Comparison of ENCODE assay signal across 8 cellular contexts in the genomic region with DNA sequence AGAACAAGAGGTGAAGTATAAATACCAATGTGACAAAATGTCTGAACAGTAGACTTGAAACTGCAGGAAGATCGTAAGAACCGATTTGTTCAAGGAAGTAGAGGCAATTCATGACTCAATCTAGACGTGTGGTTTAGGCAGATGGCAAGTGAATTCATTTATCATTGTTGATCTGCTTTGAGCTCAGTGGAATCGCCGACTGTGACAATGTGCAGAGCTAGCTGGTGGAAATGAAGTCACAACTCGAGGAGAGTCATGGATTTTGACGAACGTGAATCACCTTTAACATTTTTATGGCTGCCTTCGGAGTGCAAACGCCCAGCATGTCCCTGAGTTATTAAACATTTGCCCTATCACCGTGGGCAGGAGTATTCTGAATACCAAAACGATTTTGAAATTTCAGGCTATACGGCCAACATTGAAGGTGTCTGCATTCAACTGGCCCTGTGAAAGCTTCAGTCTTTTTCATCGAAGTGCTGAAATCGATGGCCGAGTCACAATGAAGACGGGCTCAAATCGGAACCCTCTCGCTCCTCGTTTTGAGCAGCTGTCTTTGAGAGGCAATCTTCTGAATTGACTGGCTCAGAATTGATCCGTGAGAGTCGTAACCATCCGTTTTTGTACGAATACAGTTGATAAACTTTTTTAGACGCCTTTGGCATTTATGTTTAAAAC. TPM values are rescaled to one million over a fixed set of nuclear protein-coding genes. Genes with fewer than 3 reads are reported as not detected.
A peak's percentile ranks its signal among the peaks of the same experiment; 100 is the strongest.
DNase-seq lines count a peak whose midpoint lies in the region; ATAC-seq lines count a peak whose summit lies in the region.

No MANE protein-coding gene starts in this region.

- DNase-seq in NOMO-1 treated with dmso at 0.1 percent for 144 hours (lab: John Stamatoyannopoulos, UW; ENCODE audit: unreplicated experiment) = peak; percentile 25
- DNase-seq in activated T-cell treated with anti-CD3 and anti-CD28 coated beads, Interleukin-2, amount 50 U/mL, for 48 hours = peak; percentile 56 to 62
- peak; percentile 0 for DNase-seq in fibroblast of gingiva (ENCODE audit: low read depth)
- DNase-seq in neuronal stem cell (ENCODE audit: low spot score) = no peak
- no peak for DNase-seq in H4 (ENCODE audit: low spot score)

- peak; percentile 12 for ATAC-seq in HG02763 (IDR thresholded peaks at IDR 0.05; ENCODE audit: unreplicated experiment)
- ATAC-seq in GM19467 (IDR thresholded peaks at IDR 0.05; ENCODE audit: unreplicated experiment) = no peak

- no peak overlapping the region for H2BK120ac ChIP-seq in neuronal stem cell (ENCODE audit: low read depth, low read length)

- no peak overlapping the region for H2BK5ac ChIP-seq in neuronal stem cell (ENCODE audit: low read length)

- no peak overlapping the region for H2AK5ac ChIP-seq in neuronal stem cell (ENCODE audit: low read depth, low read length)

- peak overlapping the region; percentile 47 for H3K4me2 ChIP-seq in neuronal stem cell (ENCODE audit: insufficient read depth, low read length, poor library complexity, severe bottlenecking)

- H3K23ac ChIP-seq in neuronal stem cell (ENCODE audit: low read depth, low read length, poor library complexity) = no peak overlapping the region

- H3K14ac ChIP-seq in neuronal stem cell (ENCODE audit: low read length) = no peak overlapping the region

- no peaks in the 10 kb centered on the region for H3K9me3 ChIP-seq in neuronal stem cell (replicated peaks in 1 of 2; ENCODE audit: control insufficient read depth in 2 of 2, insufficient read depth in 1 of 2, low read depth in 1 of 2, low read length in 2 of 2)

- H3K79me1 ChIP-seq in neuronal stem cell (ENCODE audit: low read depth, low read length) = peaks cover 1% of the 10 kb centered on the region

- H4K8ac ChIP-seq in neuronal stem cell (ENCODE audit: low read depth, low read length) = no peak overlapping the region

- no peaks in the 10 kb centered on the region for H3K4me1 ChIP-seq in neuronal stem cell (ENCODE audit: control insufficient read depth in 2 of 2, insufficient read depth in 1 of 2, low read depth in 1 of 2, low read length in 2 of 2)

- no peak overlapping the region for H2BK15ac ChIP-seq in neuronal stem cell (ENCODE audit: low read length)

- H3K27ac ChIP-seq in neuronal stem cell (replicated peaks; ENCODE audit: low read length) = no peak overlapping the region

- H2AFZ ChIP-seq in neuronal stem cell (ENCODE audit: low read length) = peak overlapping the region; percentile 67

- no peak overlapping the region for H4K91ac ChIP-seq in neuronal stem cell (ENCODE audit: low read depth, low read length, poor library complexity)

- peak overlapping the region; percentile 65 for H3K4me3 ChIP-seq in GM08714 (ENCODE audit: low read length)
- H3K4me3 ChIP-seq in neuronal stem cell (ENCODE audit: low read length in 2 of 2) = peak overlapping the region; percentile 66

- WGBS in neuronal stem cell (ENCODE audit: extremely low coverage in 2 of 2, insufficient read length in 2 of 2, insufficient replicate concordance in 1 of 2), 2 donors = no CpG with 5 or more reads among the region's 25 CpGs

- H3K27me3 ChIP-seq in neuronal stem cell (ENCODE audit: control insufficient read depth in 3 of 3, insufficient read depth in 3 of 3, low read depth in 1 of 3, low read length in 3 of 3) = no peaks in the 10 kb centered on the region

- no peak overlapping the region for H2BK12ac ChIP-seq in neuronal stem cell (ENCODE audit: low read length)

- no peak overlapping the region for H3K18ac ChIP-seq in neuronal stem cell (ENCODE audit: low read length)

- no peak overlapping the region for H3K9ac ChIP-seq in neuronal stem cell (ENCODE audit: low read depth, low read length, poor library complexity)

- no peak overlapping the region for H3K4ac ChIP-seq in neuronal stem cell (ENCODE audit: low read length)

- peaks cover 0 to 6% of the 10 kb centered on the region in 2 donors for H3K36me3 ChIP-seq in neuronal stem cell (replicated peaks in 1 of 2; ENCODE audit: control insufficient read depth in 2 of 2, insufficient read depth in 2 of 2, low read length in 2 of 2)

RNA-seq across cellular contexts. Expression of a gene that starts 0.7 kb away (rescaled TPM):
- polyA plus RNA-seq in neuronal stem cell (2013, experiment 1 of 2) = 80.0 TPM
- polyA plus RNA-seq in neuronal stem cell (2013, experiment 2 of 2) = 80.3 TPM
- 36.4 and 42.7 TPM in 2 replicates for total RNA-seq in H4 (2014; rRNA removed; shearing (Covaris generic))

RNA-seq across cellular contexts. Expression of a gene that starts 46.0 kb away (rescaled TPM):
- 0.31 TPM for polyA plus RNA-seq in neuronal stem cell (2013, experiment 1 of 2)
- 0.22 TPM for polyA plus RNA-seq in neuronal stem cell (2013, experiment 2 of 2)
- total RNA-seq in H4 (2014; rRNA removed; shearing (Covaris generic)) = 1.0 and 1.2 TPM in 2 replicates

Comparison
In these comparisons a context has a peak if more than half of its experiments do, and no peak if none do; other contexts are left out.
1. DNase-seq: peak in NOMO-1 treated with dmso at 0.1 percent for 144 hours (single experiment), activated T-cell treated with anti-CD3 and anti-CD28 coated beads, Interleukin-2, amount 50 U/mL, for 48 hours (2 of 2) and fibroblast of gingiva (single experiment); none in neuronal stem cell (single experiment) and H4 (single experiment).